ENCODE assay signal across 33 cellular contexts in the genomic region with DNA sequence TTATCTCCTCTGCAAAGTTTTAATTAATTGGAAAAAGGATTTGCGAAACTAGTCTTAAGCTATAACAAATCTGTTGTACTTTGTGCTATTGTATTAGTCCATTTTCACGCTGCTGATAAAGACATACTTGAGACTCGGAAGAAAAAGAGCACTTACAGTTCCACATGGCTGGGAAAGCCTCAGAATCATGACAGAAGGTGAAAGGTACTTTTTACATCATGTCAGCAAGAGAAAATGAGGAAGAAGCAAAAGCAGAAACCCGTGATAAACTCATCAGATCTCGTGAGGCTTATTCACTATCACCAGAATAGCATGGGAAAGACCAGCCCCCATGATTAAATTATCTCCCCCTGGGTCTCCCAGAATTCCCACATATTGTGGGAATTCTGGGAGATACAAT.
"Had no signal": no experiment of that assay in that cellular context is flagged by ENCODE, and none has a peak within 500 bp of the region (broad histone marks: within the 10 kb centered on the region; RNA-seq: fewer than 3 reads in every experiment).

No MANE protein-coding gene starts in this region.

- H3K4me3 ChIP-seq: ascending aorta, breast epithelium, cardiac muscle cell, coronary artery, dorsolateral prefrontal cortex had no signal

- ATAC-seq: activated CD4-positive, alpha-beta T cell treated with anti-CD3 and anti-CD28 coated beads for 36 hours; activated CD4-positive, CD25-positive, alpha-beta regulatory T cell treated with anti-CD3 and anti-CD28 coated beads, Interleukin-2, amount 50 U/mL, for 24 hours; activated CD8-positive, alpha-beta memory T cell treated with anti-CD3 and anti-CD28 coated beads, Interleukin-2, amount 10 ng/mL, durations not matched to agents 7 days and 5 days; activated CD8-positive, alpha-beta T cell treated with anti-CD3 and anti-CD28 coated beads, Interleukin-2, amount 10 ng/mL, durations not matched to agents 7 days and 5 days; activated naive CD4-positive, alpha-beta T cell treated with anti-CD3 and anti-CD28 coated beads, Interleukin-2, amount 50 U/mL, for 72 hours; esophagus mucosa; T-helper 17 cell had no signal

- H3K36me3 Mint-ChIP-seq: activated CD4-positive, alpha-beta memory T cell treated with anti-CD3 and anti-CD28 coated beads for 36 hours; activated CD8-positive, alpha-beta memory T cell treated with anti-CD3 and anti-CD28 coated beads, Interleukin-2, amount 10 ng/mL, durations not matched to agents 7 days and 5 days; activated naive CD4-positive, alpha-beta T cell treated with anti-CD3 and anti-CD28 coated beads, Interleukin-2, amount 10 ng/mL, durations not matched to agents 7 days and 5 days; activated naive CD4-positive, alpha-beta T cell treated with anti-CD3 and anti-CD28 coated beads, Interleukin-2, amount 50 U/mL, for 72 hours; activated naive CD8-positive, alpha-beta T cell treated with anti-CD3 and anti-CD28 coated beads, Interleukin-2, amount 10 ng/mL, durations not matched to agents 7 days and 5 days; brain had no signal

- H3K36me3 ChIP-seq: ascending aorta, breast epithelium, cardiac muscle cell, WERI-Rb-1 had no signal

- H3K4me1 ChIP-seq: ascending aorta, breast epithelium had no signal

- H3K9me3 ChIP-seq: ascending aorta had no signal

- H3K27ac Mint-ChIP-seq: activated B cell treated with CpG ODN at 0.5 μM for 24 hours; activated CD4-positive, alpha-beta memory T cell treated with anti-CD3 and anti-CD28 coated beads for 36 hours; activated CD4-positive, alpha-beta T cell treated with anti-CD3 and anti-CD28 coated beads for 36 hours; activated CD4-positive, alpha-beta T cell treated with anti-CD3 and anti-CD28 coated beads, Interleukin-2, amount 10 ng/mL, durations not matched to agents 24 days and 14 days; activated CD8-positive, alpha-beta memory T cell treated with anti-CD3 and anti-CD28 coated beads, Interleukin-2, amount 10 ng/mL, durations not matched to agents 7 days and 5 days; activated CD8-positive, alpha-beta T cell treated with anti-CD3 and anti-CD28 coated beads, Interleukin-2, amount 10 ng/mL, durations not matched to agents 7 days and 5 days; activated naive CD4-positive, alpha-beta T cell treated with anti-CD3 and anti-CD28 coated beads, Interleukin-2, amount 10 ng/mL, durations not matched to agents 7 days and 5 days; activated naive CD4-positive, alpha-beta T cell treated with anti-CD3 and anti-CD28 coated beads, Interleukin-2, amount 50 U/mL, for 72 hours; activated naive CD8-positive, alpha-beta T cell treated with anti-CD3 and anti-CD28 coated beads, Interleukin-2, amount 10 ng/mL, durations not matched to agents 7 days and 5 days; activated T-helper 1 cell treated with anti-CD3 and anti-CD28 coated beads, Interleukin-12 subunit alpha, Interleukin-12 subunit beta, Interleukin-2, Interleukin-4 antibody, amounts not matched to agents 30 ng/mL and 10 ng/mL and 1 ng/mL, durations not matched to agents 14 hours and 24 hours and 36 hours; brain; dendritic cell treated with granulocyte-macrophage colony-stimulating factor and Interleukin-4, amounts not matched to agents 40 ng/mL and 50 ng/mL, for 4 days; endodermal cell; T-helper 17 cell; T-helper 2 cell treated with Interferon-gamma antibody and Interleukin-4, amounts not matched to agents 5 μg/mL and 100 μg/mL, for 36 hours had no signal

- H3K4me1 Mint-ChIP-seq: activated B cell treated with CpG ODN at 0.5 μM for 24 hours; activated CD4-positive, alpha-beta T cell treated with anti-CD3 and anti-CD28 coated beads for 36 hours; activated CD4-positive, alpha-beta T cell treated with anti-CD3 and anti-CD28 coated beads, Interleukin-2, amount 10 ng/mL, durations not matched to agents 24 days and 14 days; activated CD8-positive, alpha-beta memory T cell treated with anti-CD3 and anti-CD28 coated beads, Interleukin-2, amount 10 ng/mL, durations not matched to agents 7 days and 5 days; activated naive CD4-positive, alpha-beta T cell treated with anti-CD3 and anti-CD28 coated beads, Interleukin-2, amount 10 ng/mL, durations not matched to agents 7 days and 5 days; activated naive CD8-positive, alpha-beta T cell treated with anti-CD3 and anti-CD28 coated beads, Interleukin-2, amount 10 ng/mL, durations not matched to agents 7 days and 5 days; brain; central memory CD8-positive, alpha-beta T cell; endodermal cell; T-helper 17 cell had no signal

- H3K9me3 Mint-ChIP-seq: endodermal cell had no signal

- DNase-seq: activated B cell treated with CpG ODN at 0.5 μM for 24 hours; activated CD4-positive, alpha-beta memory T cell treated with anti-CD3 and anti-CD28 coated beads for 36 hours; activated CD4-positive, alpha-beta T cell treated with anti-CD3 and anti-CD28 coated beads for 36 hours; activated CD4-positive, alpha-beta T cell treated with anti-CD3 and anti-CD28 coated beads, Interleukin-2, amount 10 ng/mL, durations not matched to agents 24 days and 14 days; activated CD8-positive, alpha-beta memory T cell treated with anti-CD3 and anti-CD28 coated beads, Interleukin-2, amount 10 ng/mL, durations not matched to agents 7 days and 5 days; activated CD8-positive, alpha-beta memory T cell treated with anti-CD3 and anti-CD28 coated beads, Interleukin-2, amount 50 U/mL, for 4 hours; activated CD8-positive, alpha-beta T cell treated with anti-CD3 and anti-CD28 coated beads, Interleukin-2, amount 10 ng/mL, durations not matched to agents 7 days and 5 days; activated gamma-delta T cell; activated naive CD4-positive, alpha-beta T cell; activated naive CD4-positive, alpha-beta T cell treated with anti-CD3 and anti-CD28 coated beads, Interleukin-2, amount 10 ng/mL, durations not matched to agents 7 days and 5 days; activated naive CD8-positive, alpha-beta T cell treated with anti-CD3 and anti-CD28 coated beads, Interleukin-2, amount 10 ng/mL, durations not matched to agents 7 days and 5 days; activated T-cell treated with anti-CD3 and anti-CD28 coated beads, Interleukin-2, amount 50 U/mL, for 1 hour; activated T-cell treated with anti-CD3 and anti-CD28 coated beads, Interleukin-2, amount 50 U/mL, for 48 hours; dorsolateral prefrontal cortex; effector memory CD4-positive, alpha-beta T cell; endodermal cell; foreskin fibroblast; head of caudate nucleus; T-helper 17 cell; T1000; WERI-Rb-1 had no signal

- H3K4me3 Mint-ChIP-seq: activated B cell treated with CpG ODN at 0.5 μM for 24 hours; activated CD4-positive, alpha-beta memory T cell treated with anti-CD3 and anti-CD28 coated beads for 36 hours; activated CD4-positive, alpha-beta T cell treated with anti-CD3 and anti-CD28 coated beads for 36 hours; activated CD4-positive, alpha-beta T cell treated with anti-CD3 and anti-CD28 coated beads, Interleukin-2, amount 10 ng/mL, durations not matched to agents 24 days and 14 days; activated CD8-positive, alpha-beta memory T cell treated with anti-CD3 and anti-CD28 coated beads, Interleukin-2, amount 10 ng/mL, durations not matched to agents 7 days and 5 days; activated CD8-positive, alpha-beta T cell treated with anti-CD3 and anti-CD28 coated beads, Interleukin-2, amount 10 ng/mL, durations not matched to agents 7 days and 5 days; activated naive CD4-positive, alpha-beta T cell treated with anti-CD3 and anti-CD28 coated beads, Interleukin-2, amount 10 ng/mL, durations not matched to agents 7 days and 5 days; activated naive CD8-positive, alpha-beta T cell treated with anti-CD3 and anti-CD28 coated beads, Interleukin-2, amount 10 ng/mL, durations not matched to agents 7 days and 5 days; activated T-helper 1 cell treated with anti-CD3 and anti-CD28 coated beads, Interleukin-12 subunit alpha, Interleukin-12 subunit beta, Interleukin-2, Interleukin-4 antibody, amounts not matched to agents 30 ng/mL and 10 ng/mL and 1 ng/mL, durations not matched to agents 14 hours and 24 hours and 36 hours; brain; central memory CD8-positive, alpha-beta T cell; dendritic cell treated with granulocyte-macrophage colony-stimulating factor and Interleukin-4, amounts not matched to agents 40 ng/mL and 50 ng/mL, for 4 days; endodermal cell; T-helper 17 cell; T-helper 2 cell treated with Interferon-gamma antibody and Interleukin-4, amounts not matched to agents 5 μg/mL and 100 μg/mL, for 36 hours had no signal

- H3K27me3 Mint-ChIP-seq: activated B cell treated with CpG ODN at 0.5 μM for 24 hours; activated CD4-positive, alpha-beta memory T cell treated with anti-CD3 and anti-CD28 coated beads for 36 hours; activated CD4-positive, alpha-beta T cell treated with anti-CD3 and anti-CD28 coated beads for 36 hours; activated CD4-positive, alpha-beta T cell treated with anti-CD3 and anti-CD28 coated beads, Interleukin-2, amount 10 ng/mL, durations not matched to agents 24 days and 14 days; activated CD8-positive, alpha-beta memory T cell treated with anti-CD3 and anti-CD28 coated beads, Interleukin-2, amount 10 ng/mL, durations not matched to agents 7 days and 5 days; activated naive CD4-positive, alpha-beta T cell treated with anti-CD3 and anti-CD28 coated beads, Interleukin-2, amount 10 ng/mL, durations not matched to agents 7 days and 5 days; activated naive CD8-positive, alpha-beta T cell treated with anti-CD3 and anti-CD28 coated beads, Interleukin-2, amount 10 ng/mL, durations not matched to agents 7 days and 5 days; central memory CD8-positive, alpha-beta T cell; dendritic cell treated with granulocyte-macrophage colony-stimulating factor and Interleukin-4, amounts not matched to agents 40 ng/mL and 50 ng/mL, for 4 days; T-helper 17 cell had no signal

- H3K27ac ChIP-seq: ascending aorta, breast epithelium, cardiac muscle cell, coronary artery, dorsolateral prefrontal cortex, WERI-Rb-1 had no signal

- H3K27me3 ChIP-seq: ascending aorta, breast epithelium, cardiac muscle cell, dorsolateral prefrontal cortex had no signal
